In genomic region chr5:43019615-43020293, GRCh38 we compare ENCODE assay signal across 8 cellular contexts. TPM values are rescaled to one million over a fixed set of nuclear protein-coding genes. Genes with fewer than 3 reads are reported as not detected.
DNase-seq lines count a peak whose midpoint lies in the region; ATAC-seq and TF ChIP-seq lines count a peak whose summit lies in the region.

No MANE protein-coding gene starts in this region.

- peaks cover 4% of the 10 kb centered on the region for H4K20me1 ChIP-seq in Loucy (ENCODE audit: insufficient read depth, low read length, poor library complexity, severe bottlenecking)

- H3K79me2 ChIP-seq in Loucy (ENCODE audit: insufficient read depth, low read length): peaks cover 95% of the 10 kb centered on the region

- H3K27ac ChIP-seq in heart right ventricle: peak overlapping the region; percentile 62 to 97 (median 95)
- peak overlapping the region; percentile 78 to 86 (median 84) for H3K27ac ChIP-seq in sigmoid colon

- no peak overlapping the region for H2AFZ ChIP-seq in Loucy (ENCODE audit: low read length)

- H3K4me3 ChIP-seq in GM06990 (replicated peaks; ENCODE audit: low read depth, low read length): peak overlapping the region; percentile 65
- peak overlapping the region; percentile 4; the same call in 1 of the 2 replicates for H3K4me3 ChIP-seq in H7 (ENCODE audit: insufficient read depth, low read depth, low read length)
- peak overlapping the region; percentile 97 for H3K4me3 ChIP-seq in Loucy (ENCODE audit: low read length, poor library complexity, severe bottlenecking)
- peak overlapping the region; percentile 36 to 69 (median 58) for H3K4me3 ChIP-seq in heart right ventricle
- peak overlapping the region; percentile 7 to 53 (median 44) for H3K4me3 ChIP-seq in sigmoid colon

- no peak for TF ChIP-seq EP300 in sigmoid colon (IDR thresholded peaks at IDR 0.05)

- DNase-seq in GM06990 (ENCODE audit: extremely low read depth, insufficient read length) (peak; percentile 78), H7 (peak; percentile 46), SHP77 (lab: John Stamatoyannopoulos, UW) (peak; percentile 98), heart right ventricle (peak; percentile 40 to 71), sigmoid colon (no peak), epidermal melanocyte (ENCODE audit: insufficient read length, low spot score) (no peak)
- DNase-seq in activated naive CD4-positive, alpha-beta T cell (lab: John Stamatoyannopoulos, UW): peak; percentile 42 to 77 (median 60)

- H3K9me2 ChIP-seq in Loucy (replicated peaks; ENCODE audit: low read depth, low read length): no peaks in the 10 kb centered on the region

- H3K36me3 ChIP-seq in GM06990 (ENCODE audit: control insufficient read depth, insufficient read depth, low read length): no peaks in the 10 kb centered on the region
- no peaks in the 10 kb centered on the region for H3K36me3 ChIP-seq in H7 (replicated peaks; ENCODE audit: control insufficient read depth, insufficient read depth, low read length)
- no peaks in the 10 kb centered on the region; the same call in 1 of the 2 replicates for H3K36me3 ChIP-seq in Loucy (ENCODE audit: insufficient read depth, low read length)
- H3K36me3 ChIP-seq in heart right ventricle: no peaks in the 10 kb centered on the region
- no peaks in the 10 kb centered on the region for H3K36me3 ChIP-seq in sigmoid colon

- H3F3A ChIP-seq in Loucy (ENCODE audit: low read depth): peaks cover 17% of the 10 kb centered on the region; the same call in 1 of the 2 replicates

- no peaks in the 10 kb centered on the region for H3K9me3 ChIP-seq in Loucy (ENCODE audit: insufficient read depth, low read depth, low read length)
- peaks cover 0 to 3% (median 0%) of the 10 kb centered on the region in 11 donors for H3K9me3 ChIP-seq in heart right ventricle
- no peaks in the 10 kb centered on the region for H3K9me3 ChIP-seq in sigmoid colon

- H3K4me1 ChIP-seq in Loucy (ENCODE audit: insufficient read depth, low read length, poor library complexity, severe bottlenecking) (peaks cover 59% of the 10 kb centered on the region), heart right ventricle (peaks cover 0 to 42% (median 17%) of the 10 kb centered on the region in 9 donors), sigmoid colon (peaks cover 0 to 17% (median 15%) of the 10 kb centered on the region in 4 donors)

- H3K4me2 ChIP-seq in Loucy (ENCODE audit: low read depth, low read length, poor library complexity, severe bottlenecking): peak overlapping the region; percentile 87

- H3K27me3 ChIP-seq in GM06990 (replicated peaks; ENCODE audit: control insufficient read depth, insufficient read depth, low read length) (no peaks in the 10 kb centered on the region), H7 (ENCODE audit: control insufficient read depth, insufficient read depth, low read length) (peaks cover 87% of the 10 kb centered on the region), Loucy (ENCODE audit: insufficient read depth, low read length, poor library complexity, severe bottlenecking) (no peaks in the 10 kb centered on the region), heart right ventricle (peaks cover 0 to 87% (median 55%) of the 10 kb centered on the region in 7 donors), sigmoid colon (peaks cover 31 to 90% (median 60%) of the 10 kb centered on the region in 3 donors)

- intact Hi-C loops in heart right ventricle (cut with DNase I): loop anchor here in 4 of 10 donors (1.0 to 2.0 kb wide), 6 partner anchors 15 to 45 kb away; partner anchors contain the start of gene ANXA2R (in 1 of the 4)
- intact Hi-C loops in sigmoid colon (cut with DNase I): loop anchor here (2.0 kb wide), 1 partner anchor 21 kb away; the partner anchor contains the start of gene ANXA2R

- TF ChIP-seq CTCF in GM06990 (IDR thresholded peaks at IDR 0.05; ENCODE audit: insufficient read depth, low read length, poor library complexity, severe bottlenecking): peak; percentile 56
- TF ChIP-seq CTCF in Loucy (conservative IDR thresholded peaks at IDR 0.05; ENCODE audit: low read length): peak; percentile 60
- TF ChIP-seq CTCF in heart right ventricle (IDR thresholded peaks at IDR 0.05): peak in 8 of 9 donors; percentile 18 to 56 (median 47)
- peak in 1 of 4 experiments; percentile 41 for TF ChIP-seq CTCF in sigmoid colon (IDR thresholded peaks at IDR 0.05)

- H3K9ac ChIP-seq in Loucy (ENCODE audit: low read depth, low read length, poor library complexity, severe bottlenecking): peak overlapping the region; percentile 99

- no peak for TF ChIP-seq POLR2A in sigmoid colon (IDR thresholded peaks at IDR 0.05)

- peak; percentile 35 to 53 (median 46) for ATAC-seq in heart right ventricle

- 9 to 11% methylated on average over 36 of the region's 36 CpGs for WGBS in heart right ventricle, 2 donors
- 4% methylated on average over 36 of the region's 36 CpGs for WGBS in sigmoid colon, 2 donors

RNA-seq across cellular contexts. Expression of gene ANXA2R, which starts 20.4 kb away (rescaled TPM):
- 0.63 and 0.83 TPM in 2 replicates for total RNA-seq in H7 (2014; rRNA removed; shearing (Covaris generic))
- total RNA-seq in heart right ventricle (1 to 10 TPM in 4 of 10 donors, under 1 TPM in 6; 0.42 to 1.8 (median 0.87) TPM), sigmoid colon (1 to 10 TPM; 1.8 to 4.4 (median 3.7) TPM)
- polyA plus RNA-seq in heart right ventricle (1 to 10 TPM; 2.4 to 3.4 TPM), sigmoid colon (10 to 100 TPM in 1 of 3 donors, 1 to 10 TPM in 1, under 1 TPM in 1; 0.69 to 12.4 (median 1.8) TPM)

Comparison
In these comparisons a context has a peak if more than half of its experiments do, and no peak if none do; other contexts are left out.
1. DNase-seq: peak in GM06990 (single experiment), H7 (single experiment), SHP77 (2 of 2), activated naive CD4-positive, alpha-beta T cell (4 of 4) and heart right ventricle (2 of 2); none in sigmoid colon (single experiment) and epidermal melanocyte (single experiment).
2. H3K4me3 ChIP-seq: peak in every context shown above with its lines; median percentile 97 in Loucy; 65 in GM06990; 58 in heart right ventricle; 44 in sigmoid colon; 4 in H7.